In the genomic region with DNA sequence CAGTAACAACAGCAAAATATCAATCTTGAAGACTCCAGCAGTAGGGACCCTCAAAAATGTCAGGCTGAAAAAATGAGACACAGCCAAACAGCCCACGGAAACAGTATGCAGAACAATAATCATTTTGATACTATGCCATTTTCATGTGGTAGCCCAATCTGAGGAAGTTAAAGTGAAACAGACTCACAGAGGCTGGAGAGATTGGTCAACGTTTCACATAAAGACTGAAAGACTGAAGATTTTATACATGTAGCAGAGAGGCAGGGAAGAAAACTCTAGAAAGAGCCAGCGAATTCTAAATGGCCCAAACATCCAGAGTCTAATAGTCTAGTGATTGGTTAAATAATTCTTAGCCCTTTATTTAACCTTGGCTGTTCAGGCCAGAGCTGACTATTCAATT, we compare ENCODE assay signal across 8 cellular contexts. TPM values are rescaled to one million over a fixed set of nuclear protein-coding genes. Genes with fewer than 3 reads are reported as not detected.
A peak's percentile ranks its signal among the peaks of the same experiment; 100 is the strongest.
DNase-seq lines count a peak whose midpoint lies in the region; ATAC-seq and TF ChIP-seq lines count a peak whose summit lies in the region.

No MANE protein-coding gene starts in this region.

- no peaks in the 10 kb centered on the region for H3K27me3 Mint-ChIP-seq in H9 (ENCODE audit: low read depth)

- H3K4me1 ChIP-seq in right cardiac atrium (ENCODE audit: control insufficient read depth, insufficient read depth, low read length) (no peaks in the 10 kb centered on the region), H9 (ENCODE audit: insufficient read depth, low read length) (peaks cover 2% of the 10 kb centered on the region; the same call in 1 of the 2 replicates)

- no peak overlapping the region for H2AFZ ChIP-seq in H9 (ENCODE audit: low read length)

- H3K36me3 Mint-ChIP-seq in H9 (ENCODE audit: insufficient read depth in 1 of 3, low read depth in 3 of 3): no peaks in the 10 kb centered on the region

- H3T11ph ChIP-seq in H9 (ENCODE audit: low read length): no peak overlapping the region

- no peaks in the 10 kb centered on the region for H3K23me2 ChIP-seq in H9 (ENCODE audit: insufficient read length, low read depth, low read length, poor library complexity, severe bottlenecking)

- no peak overlapping the region for H2BK5ac ChIP-seq in H9 (ENCODE audit: insufficient read length, low read length)

- no peaks in the 10 kb centered on the region for H3K79me1 ChIP-seq in H9 (ENCODE audit: insufficient read depth, low read depth, low read length, poor library complexity, severe bottlenecking)

- no peak for TF ChIP-seq CTCF in NB4 (IDR thresholded peaks at IDR 0.05; ENCODE audit: low read depth, low read length)
- no peak for TF ChIP-seq CTCF in H9 (conservative IDR thresholded peaks at IDR 0.05)

- no peak overlapping the region for H2BK15ac ChIP-seq in H9 (ENCODE audit: low read depth, low read length)

- H3K27ac ChIP-seq in right cardiac atrium (ENCODE audit: low read length) (no peak overlapping the region), H9 (ENCODE audit: insufficient read length, low read depth, low read length) (no peak overlapping the region)

- no peak overlapping the region for H3K4ac ChIP-seq in H9 (ENCODE audit: low read depth, low read length)

- H3K9me3 Mint-ChIP-seq in H9: no peaks in the 10 kb centered on the region

- H3K4me1 Mint-ChIP-seq in H9: peaks cover 4% of the 10 kb centered on the region in 2 experiments

- H3K4me3 Mint-ChIP-seq in H9: no peak overlapping the region

- no peak overlapping the region for H3K9ac ChIP-seq in H9 (ENCODE audit: extremely low read depth, insufficient read length, low read length)

- intact Hi-C loops in right cardiac atrium (cut with DNase I): no loop called here

- H4K20me1 ChIP-seq in H9 (ENCODE audit: control insufficient read depth, insufficient read depth, insufficient read length): no peaks in the 10 kb centered on the region

- no peak for TF ChIP-seq POLR2A in NB4 (IDR thresholded peaks at IDR 0.05; ENCODE audit: extremely low read depth, insufficient read length)

- 17% methylated on average over 3 of the region's 3 CpGs for WGBS in right cardiac atrium
- no CpG with 5 or more reads among the region's 3 CpGs for WGBS in H9 (ENCODE audit: extremely low coverage, insufficient read length, low lambda C conversion rate)

- H3K27ac Mint-ChIP-seq in H9: no peak overlapping the region

- H3K27me3 ChIP-seq in right cardiac atrium (ENCODE audit: control insufficient read depth, insufficient read depth) (no peaks in the 10 kb centered on the region), H9 (ENCODE audit: insufficient read depth, low read length) (no peaks in the 10 kb centered on the region)

- H3K56ac ChIP-seq in H9 (ENCODE audit: insufficient read length, low read depth, low read length): no peak overlapping the region

- H2AK5ac ChIP-seq in H9 (ENCODE audit: insufficient read length, low read length): no peak overlapping the region

- H3K4me3 ChIP-seq in NB4 (ENCODE audit: low read depth, low read length): no peak overlapping the region
- no peak overlapping the region for H3K4me3 ChIP-seq in right cardiac atrium (ENCODE audit: low read length)

- H4K5ac ChIP-seq in H9 (ENCODE audit: insufficient read length, low read depth, low read length): no peak overlapping the region

- H2BK120ac ChIP-seq in H9 (ENCODE audit: low read depth, low read length, poor library complexity, severe bottlenecking): no peak overlapping the region

- H2BK12ac ChIP-seq in H9 (ENCODE audit: insufficient read length, low read depth, low read length): no peak overlapping the region

- H2BK20ac ChIP-seq in H9 (ENCODE audit: low read depth, low read length, poor library complexity, severe bottlenecking): no peak overlapping the region

- no peak overlapping the region for H3K18ac ChIP-seq in H9 (ENCODE audit: insufficient read length, low read depth, low read length)

- ATAC-seq in GM18498 (IDR thresholded peaks at IDR 0.05; ENCODE audit: unreplicated experiment): peak; percentile 93
- peak; percentile 86 for ATAC-seq in GM21619 (IDR thresholded peaks at IDR 0.05; ENCODE audit: unreplicated experiment)
- peak; percentile 25 to 31 for ATAC-seq in right cardiac atrium

- H3K79me2 ChIP-seq in H9 (ENCODE audit: insufficient read depth, low read length): no peaks in the 10 kb centered on the region

- H3K23ac ChIP-seq in H9 (ENCODE audit: insufficient read length, low read depth, low read length): no peak overlapping the region

- no peak overlapping the region for H4K91ac ChIP-seq in H9 (ENCODE audit: insufficient read length, low read depth, low read length)

- H3K14ac ChIP-seq in H9 (ENCODE audit: insufficient read depth, low read length): no peak overlapping the region

- no peak overlapping the region for H3K4me2 ChIP-seq in H9 (ENCODE audit: insufficient read depth, insufficient read length, low read length)

- no peaks in the 10 kb centered on the region for H3K9me3 ChIP-seq in right cardiac atrium (ENCODE audit: control insufficient read depth, low read length)
- H3K9me3 ChIP-seq in H9 (ENCODE audit: control insufficient read depth, low read depth, low read length): no peaks in the 10 kb centered on the region

- DNase-seq in NB4 (ENCODE audit: low read depth) (peak; percentile 34), right cardiac atrium (no peak), RPMI8226 (no peak), H9 (no peak), mucosa of gallbladder (ENCODE audit: low spot score) (no peak), occipital lobe (lab: John Stamatoyannopoulos, UW) (no peak)

- H4K8ac ChIP-seq in H9 (replicated peaks; ENCODE audit: insufficient read length, low read depth, low read length): no peak overlapping the region

RNA-seq across cellular contexts. Expression of a gene that starts 49.4 kb away (rescaled TPM):
- total RNA-seq in right cardiac atrium: 1 to 10 TPM; 7.0 to 9.9 (median 7.9) TPM
- polyA plus RNA-seq in right cardiac atrium: 2.7 TPM
- 2.7 TPM in 2 replicates for total RNA-seq in H9 (2021)
- total RNA-seq in mucosa of gallbladder: 14.3 TPM
- 4.8 TPM for total RNA-seq in occipital lobe

Comparison
In these comparisons a context has a peak if more than half of its experiments do, and no peak if none do; other contexts are left out.
1. ATAC-seq: peak in every context shown above with its lines; median percentile 93 in GM18498; 86 in GM21619; 28 in right cardiac atrium.